ENCODE assay signal across 12 cellular contexts in the genomic region with DNA sequence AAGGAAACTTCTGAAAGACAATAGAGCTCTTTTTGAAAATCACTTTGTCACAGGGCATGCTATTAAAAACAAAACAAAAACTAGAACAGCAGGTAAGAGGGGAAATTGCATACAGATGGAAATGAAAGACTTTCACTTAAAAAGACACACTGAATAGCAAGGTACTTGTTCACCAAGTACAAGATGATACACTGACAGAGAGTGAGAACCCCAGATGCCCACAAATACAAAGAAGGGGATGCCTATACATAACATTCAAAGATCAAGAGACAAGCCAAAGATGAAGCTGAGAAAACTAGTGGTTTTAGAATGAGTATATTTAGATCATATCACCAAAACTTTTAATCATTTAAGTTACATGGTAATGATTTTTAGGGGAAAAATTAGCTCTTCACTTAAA.
DNase-seq lines count a peak whose midpoint lies in the region; ATAC-seq and TF ChIP-seq lines count a peak whose summit lies in the region.
"Had no signal": no experiment of that assay in that cellular context is flagged by ENCODE, and none has a peak within 500 bp of the region (broad histone marks: within the 10 kb centered on the region; RNA-seq: fewer than 3 reads in every experiment).

No MANE protein-coding gene starts in this region.

- H3K27ac ChIP-seq in aorta (ENCODE audit: low read depth in 1 of 2, low read length in 2 of 2) (no peak overlapping the region), gastrocnemius medialis (no peak overlapping the region)
- H3K27ac ChIP-seq: C4-2B had no signal

- no peaks in the 10 kb centered on the region for H3K9me3 Mint-ChIP-seq in activated T-helper 2 cell treated with anti-CD3 and anti-CD28 coated beads, Interferon-gamma antibody, Interleukin-2, Interleukin-4, amounts not matched to agents 10 μg/mL and 5 μg/mL and 100 μg/mL, durations not matched to agents 14 hours and 24 hours and 36 hours

- H3K27ac Mint-ChIP-seq in activated T-helper 2 cell treated with anti-CD3 and anti-CD28 coated beads, Interferon-gamma antibody, Interleukin-2, Interleukin-4, amounts not matched to agents 10 μg/mL and 5 μg/mL and 100 μg/mL, durations not matched to agents 14 hours and 24 hours and 36 hours: peak overlapping the region; percentile 82

- no peaks in the 10 kb centered on the region for H3K9me3 ChIP-seq in aorta (ENCODE audit: control insufficient read depth, low read length)
- no peaks in the 10 kb centered on the region for H3K9me3 ChIP-seq in gastrocnemius medialis
- H3K9me3 ChIP-seq: SK-N-SH had no signal

- no peaks in the 10 kb centered on the region for H3K36me3 ChIP-seq in aorta (ENCODE audit: control insufficient read depth in 1 of 2, insufficient read depth in 2 of 2, low read length in 1 of 2)
- H3K36me3 ChIP-seq in gastrocnemius medialis: no peaks in the 10 kb centered on the region

- H3K4me1 ChIP-seq in aorta (ENCODE audit: control insufficient read depth in 1 of 2, insufficient read depth in 2 of 2, low read length in 2 of 2) (peaks cover 0 to 1% of the 10 kb centered on the region in 2 donors), gastrocnemius medialis (peaks cover 6 to 23% of the 10 kb centered on the region in 2 donors)

- peaks cover 41% of the 10 kb centered on the region for H3K36me3 Mint-ChIP-seq in activated T-helper 2 cell treated with anti-CD3 and anti-CD28 coated beads, Interferon-gamma antibody, Interleukin-2, Interleukin-4, amounts not matched to agents 10 μg/mL and 5 μg/mL and 100 μg/mL, durations not matched to agents 14 hours and 24 hours and 36 hours (ENCODE audit: low read depth)

- no peak for TF ChIP-seq POLR2A in gastrocnemius medialis (IDR thresholded peaks at IDR 0.05)

- H3K27me3 ChIP-seq in aorta (ENCODE audit: control insufficient read depth in 1 of 2, insufficient read depth in 2 of 2, low read length in 1 of 2) (no peaks in the 10 kb centered on the region), gastrocnemius medialis (no peaks in the 10 kb centered on the region)

- peaks cover 57% of the 10 kb centered on the region for H3K4me1 Mint-ChIP-seq in activated T-helper 2 cell treated with anti-CD3 and anti-CD28 coated beads, Interferon-gamma antibody, Interleukin-2, Interleukin-4, amounts not matched to agents 10 μg/mL and 5 μg/mL and 100 μg/mL, durations not matched to agents 14 hours and 24 hours and 36 hours (ENCODE audit: low read depth)

- DNase-seq in GM12865 (ENCODE audit: low read depth): peak; percentile 57
- DNase-seq in activated T-helper 2 cell treated with anti-CD3 and anti-CD28 coated beads, Interferon-gamma antibody, Interleukin-2, Interleukin-4, amounts not matched to agents 10 μg/mL and 5 μg/mL and 100 μg/mL, durations not matched to agents 14 hours and 24 hours and 36 hours (ENCODE audit: low spot score): no peak
- DNase-seq in effector CD4-positive, alpha-beta T cell: no peak
- DNase-seq in aorta: no peak
- no peak for DNase-seq in cortex of kidney (lab: John Stamatoyannopoulos, UW)
- no peak for DNase-seq in gastrocnemius medialis
- DNase-seq: NCI-H1105 treated with DMSO at 0.1 percent for 48 hours, NCI-H774, SK-N-SH had no signal

- ATAC-seq in GM19043 (IDR thresholded peaks at IDR 0.05; ENCODE audit: low read depth, unreplicated experiment) (peak; percentile 83), HG02973 (IDR thresholded peaks at IDR 0.05; ENCODE audit: unreplicated experiment) (peak; percentile 75), aorta (ENCODE audit: low FRiP score) (no peak), gastrocnemius medialis (no peak)

- no peaks in the 10 kb centered on the region for H3K27me3 Mint-ChIP-seq in activated T-helper 2 cell treated with anti-CD3 and anti-CD28 coated beads, Interferon-gamma antibody, Interleukin-2, Interleukin-4, amounts not matched to agents 10 μg/mL and 5 μg/mL and 100 μg/mL, durations not matched to agents 14 hours and 24 hours and 36 hours (ENCODE audit: low read depth)

- intact Hi-C loops in activated T-helper 2 cell treated with anti-CD3 and anti-CD28 coated beads, Interferon-gamma antibody, Interleukin-2, Interleukin-4, amounts not matched to agents 10 μg/mL and 5 μg/mL and 100 μg/mL, durations not matched to agents 14 hours and 24 hours and 36 hours (cut with micrococcal nuclease): loop anchor here (1.0 kb wide), 5 partner anchors 8 to 35 kb away; no protein-coding TSS in a partner anchor
- intact Hi-C loops in aorta (cut with DNase I) (no loop called here), gastrocnemius medialis (cut with DNase I; ENCODE audit: low total_unique reads) (no loop called here)

- H3K4me3 Mint-ChIP-seq in activated T-helper 2 cell treated with anti-CD3 and anti-CD28 coated beads, Interferon-gamma antibody, Interleukin-2, Interleukin-4, amounts not matched to agents 10 μg/mL and 5 μg/mL and 100 μg/mL, durations not matched to agents 14 hours and 24 hours and 36 hours (ENCODE audit: low read depth): no peak overlapping the region

- in situ Hi-C loops in gastrocnemius medialis (cut with MboI; ENCODE audit: low sequenced_read_pairs in 4 of 4): no loop called here

- no peak for TF ChIP-seq CTCF in GM12865 (IDR thresholded peaks at IDR 0.05; ENCODE audit: insufficient read depth, low read depth, low read length, missing control alignments)
- TF ChIP-seq CTCF in gastrocnemius medialis (IDR thresholded peaks at IDR 0.05 in 4 of 5, conservative IDR thresholded peaks at IDR 0.05 in 1 of 5): no peak

- H3K4me3 ChIP-seq in GM12865 (ENCODE audit: low read depth, low read length): no peak overlapping the region
- H3K4me3 ChIP-seq in aorta (ENCODE audit: low read length in 2 of 2): no peak overlapping the region
- H3K4me3 ChIP-seq in gastrocnemius medialis: no peak overlapping the region

Comparison
In these comparisons a context has a peak if more than half of its experiments do, and no peak if none do; other contexts are left out.
1. ATAC-seq: peak in GM19043 (single experiment) and HG02973 (single experiment); none in aorta (single experiment) and gastrocnemius medialis (0 of 2).